8 cellular contexts compared by ENCODE assay signal in genomic region chr2:39696838-39697237, GRCh38. TPM values are rescaled to one million over a fixed set of nuclear protein-coding genes. Genes with fewer than 3 reads are reported as not detected.
DNase-seq lines count a peak whose midpoint lies in the region; ATAC-seq and TF ChIP-seq lines count a peak whose summit lies in the region.

No MANE protein-coding gene starts in this region.

- no peaks in the 10 kb centered on the region for H3K36me3 ChIP-seq in psoas muscle (ENCODE audit: insufficient read depth in 1 of 2, low read depth in 1 of 2)

- no peak overlapping the region for H3K4me3 ChIP-seq in psoas muscle

- H3K9me3 ChIP-seq in psoas muscle = peaks cover 12% of the 10 kb centered on the region

- no peak overlapping the region for H3K4me3 Mint-ChIP-seq in stimulated activated naive CD8-positive, alpha-beta T cell treated with anti-CD3 and anti-CD28 coated beads, Interleukin-15, amount 100 ng/mL, for 72 hours

- WGBS in psoas muscle, 3 donors = 51 to 67% (median 58%) methylated on average over 1 of the region's 1 CpG

- DNase-seq in DMS53 treated with DMSO at 0.1 percent for 48 hours (lab: John Stamatoyannopoulos, UW; ENCODE audit: unreplicated experiment) (peak; percentile 20), NCI-H2227 (lab: John Stamatoyannopoulos, UW; ENCODE audit: unreplicated experiment) (peak; percentile 21), fibroblast of gingiva (ENCODE audit: low read depth) (peak; percentile 61), psoas muscle (no peak), ureter (ENCODE audit: low spot score) (no peak), SK-N-DZ (ENCODE audit: low spot score) (no peak)
- DNase-seq in stimulated activated naive CD8-positive, alpha-beta T cell treated with anti-CD3 and anti-CD28 coated beads, Interleukin-15, amount 100 ng/mL, for 72 hours = no peak

- peak overlapping the region; percentile 65 for H3K27ac ChIP-seq in psoas muscle

- peak; percentile 39 for TF ChIP-seq CTCF in psoas muscle (IDR thresholded peaks at IDR 0.05)

- no peaks in the 10 kb centered on the region for H3K27me3 ChIP-seq in psoas muscle (ENCODE audit: insufficient read depth in 3 of 3, low read length in 2 of 3)

- H3K27me3 Mint-ChIP-seq in stimulated activated naive CD8-positive, alpha-beta T cell treated with anti-CD3 and anti-CD28 coated beads, Interleukin-15, amount 100 ng/mL, for 72 hours = peaks cover 18% of the 10 kb centered on the region

- peaks cover 16% of the 10 kb centered on the region in 2 donors for H3K9me3 Mint-ChIP-seq in stimulated activated naive CD8-positive, alpha-beta T cell treated with anti-CD3 and anti-CD28 coated beads, Interleukin-15, amount 100 ng/mL, for 72 hours

- H3K4me1 Mint-ChIP-seq in stimulated activated naive CD8-positive, alpha-beta T cell treated with anti-CD3 and anti-CD28 coated beads, Interleukin-15, amount 100 ng/mL, for 72 hours = no peaks in the 10 kb centered on the region

- peaks cover 30% of the 10 kb centered on the region for H3K4me1 ChIP-seq in psoas muscle

- ATAC-seq in psoas muscle = peak; percentile 21 to 71 (median 44)
- ATAC-seq in stimulated activated naive CD8-positive, alpha-beta T cell treated with anti-CD3 and anti-CD28 coated beads, Interleukin-15, amount 100 ng/mL, for 72 hours = no peak
- no peak for ATAC-seq in GM19351 (IDR thresholded peaks at IDR 0.05; ENCODE audit: unreplicated experiment)

- intact Hi-C loops in psoas muscle (cut with DNase I) = loop anchor here (5.0 kb wide), 2 partner anchors 185 to 260 kb away; partner anchors contain the start of gene MAP4K3 (in 1 of the 2)

- H3K27ac Mint-ChIP-seq in stimulated activated naive CD8-positive, alpha-beta T cell treated with anti-CD3 and anti-CD28 coated beads, Interleukin-15, amount 100 ng/mL, for 72 hours = no peak overlapping the region

RNA-seq across cellular contexts. Expression of gene TMEM178A, which starts 31.1 kb away (rescaled TPM):
- total RNA-seq in psoas muscle = 1 to 10 TPM in 3 of 4 donors, under 1 TPM in 1; 0.46 to 1.6 (median 1.2) TPM
- under 1 TPM; 0.10 to 0.44 (median 0.14) TPM for polyA plus RNA-seq in psoas muscle
- total RNA-seq in ureter = 2.9 TPM
- 5.9 and 6.7 TPM in 2 replicates for polyA plus RNA-seq in SK-N-DZ (2014; cell fraction: cytosol; rRNA removed)
- polyA plus RNA-seq in SK-N-DZ (2014; cell fraction: nucleus; rRNA removed) = 9.0 and 18.5 TPM in 2 replicates

Comparison
In these comparisons a context has a peak if more than half of its experiments do, and no peak if none do; other contexts are left out.
1. DNase-seq: peak in DMS53 treated with DMSO at 0.1 percent for 48 hours (single experiment), NCI-H2227 (single experiment) and fibroblast of gingiva (single experiment); none in psoas muscle (0 of 2), stimulated activated naive CD8-positive, alpha-beta T cell treated with anti-CD3 and anti-CD28 coated beads, Interleukin-15, amount 100 ng/mL, for 72 hours (0 of 2), ureter (single experiment) and SK-N-DZ (single experiment).
2. ATAC-seq: peak in psoas muscle (4 of 4); none in stimulated activated naive CD8-positive, alpha-beta T cell treated with anti-CD3 and anti-CD28 coated beads, Interleukin-15, amount 100 ng/mL, for 72 hours (single experiment) and GM19351 (single experiment).